In genomic region chr2:145617420-145617819, GRCh38 we compare ENCODE assay signal across 1 cellular context.
TF ChIP-seq lines count a peak whose summit lies in the region.

No MANE protein-coding gene starts in this region.

TF ChIP-seq in A549, 52 proteins besides CTCF, POLR2A, EP300 and RAD21:
- TF ChIP-seq REST (IDR thresholded peaks at IDR 0.05): no peak
